Comparison of ENCODE assay signal across 17 cellular contexts in the genomic region with DNA sequence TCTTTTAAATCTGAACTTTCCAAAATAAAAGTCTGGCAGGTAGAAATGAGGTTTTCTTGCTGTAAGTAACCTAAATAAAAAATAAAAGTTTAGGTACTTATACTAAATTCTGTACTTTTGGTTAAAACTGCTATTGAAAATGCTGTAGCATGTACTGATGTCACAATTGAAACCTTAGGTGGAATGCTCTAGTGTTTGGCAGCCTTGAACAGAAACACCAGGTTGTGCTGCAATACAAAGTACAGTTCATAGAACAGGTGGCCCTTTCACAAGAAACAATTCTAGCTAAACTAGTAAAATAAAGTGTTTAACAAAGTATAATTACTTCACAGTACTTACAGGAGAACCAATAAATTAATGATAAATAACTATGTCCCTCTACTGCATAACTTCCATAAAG. TPM values are rescaled to one million over a fixed set of nuclear protein-coding genes. Genes with fewer than 3 reads are reported as not detected.
DNase-seq lines count a peak whose midpoint lies in the region; ATAC-seq, FAIRE-seq and TF ChIP-seq lines count a peak whose summit lies in the region.
"Had no signal": no experiment of that assay in that cellular context is flagged by ENCODE, and none has a peak within 500 bp of the region (broad histone marks: within the 10 kb centered on the region; RNA-seq: fewer than 3 reads in every experiment).

No MANE protein-coding gene starts in this region.

- peak; percentile 31 for TF ChIP-seq CTCF in HepG2 (CRISPR knock-in tag; IDR thresholded peaks at IDR 0.05)
- TF ChIP-seq CTCF in spleen (IDR thresholded peaks at IDR 0.05 in 8 of 11, conservative IDR thresholded peaks at IDR 0.05 in 3 of 11), result no peak

- no peaks in the 10 kb centered on the region for H3K27me3 Mint-ChIP-seq in activated CD4-positive, alpha-beta T cell treated with anti-CD3 and anti-CD28 coated beads, Interleukin-2, amount 10 ng/mL, durations not matched to agents 24 days and 14 days

- H2AFZ ChIP-seq in HepG2 (ENCODE audit: low read length), result no peak overlapping the region

- H3K27ac ChIP-seq in HepG2 (ENCODE audit: extremely low read length, insufficient read depth, low read length) (no peak overlapping the region), spleen (no peak overlapping the region)
- H3K27ac ChIP-seq: right atrium auricular region, transverse colon had no signal

- no peaks in the 10 kb centered on the region for H3K79me2 ChIP-seq in HepG2 (ENCODE audit: insufficient read depth, low read length)

- peak overlapping the region; percentile 72 for H3K27ac Mint-ChIP-seq in activated CD4-positive, alpha-beta T cell treated with anti-CD3 and anti-CD28 coated beads, Interleukin-2, amount 10 ng/mL, durations not matched to agents 24 days and 14 days

- H3K4me1 ChIP-seq in HepG2 (ENCODE audit: insufficient read depth, low read length), result peaks cover 11% of the 10 kb centered on the region
- peaks cover 0 to 57% (median 35%) of the 10 kb centered on the region in 6 donors for H3K4me1 ChIP-seq in spleen
- H3K4me1 ChIP-seq: transverse colon had no signal

- H3K9ac ChIP-seq in HepG2 (ENCODE audit: insufficient read depth, low read depth, low read length), result no peak overlapping the region

- no TSS peak for BruUV-seq in HepG2 (replicated peaks; lab: Mats Ljungman, UMichigan)

- H3K27me3 ChIP-seq in HepG2 (ENCODE audit: control insufficient read depth in 1 of 2, insufficient read depth in 2 of 2, low read length in 2 of 2) (no peaks in the 10 kb centered on the region), spleen (replicated peaks in 1 of 7) (no peaks in the 10 kb centered on the region)
- H3K27me3 ChIP-seq: right atrium auricular region, transverse colon had no signal

- no peak overlapping the region for H3K4me3 Mint-ChIP-seq in activated CD4-positive, alpha-beta T cell treated with anti-CD3 and anti-CD28 coated beads, Interleukin-2, amount 10 ng/mL, durations not matched to agents 24 days and 14 days
- H3K4me3 Mint-ChIP-seq: neural crest cell had no signal

- H3K9me3 Mint-ChIP-seq in activated CD4-positive, alpha-beta T cell treated with anti-CD3 and anti-CD28 coated beads, Interleukin-2, amount 10 ng/mL, durations not matched to agents 24 days and 14 days, result no peaks in the 10 kb centered on the region
- H3K9me3 Mint-ChIP-seq: neural crest cell had no signal

- H3K9me3 ChIP-seq in HepG2 (ENCODE audit: low read length), result no peaks in the 10 kb centered on the region
- no peaks in the 10 kb centered on the region for H3K9me3 ChIP-seq in spleen
- H3K9me3 ChIP-seq: right atrium auricular region, transverse colon had no signal

- peak; percentile 39 for FAIRE-seq in HepG2 (lab: Jason Lieb, UNC)
- FAIRE-seq: endometrium had no signal

- DNase-seq in activated CD4-positive, alpha-beta T cell treated with anti-CD3 and anti-CD28 coated beads, Interleukin-2, amount 10 ng/mL, durations not matched to agents 24 days and 14 days, result no peak
- DNase-seq in activated CD4-positive, alpha-beta T cell treated with anti-CD3 and anti-CD28 coated beads, Interleukin-2, amount 50 U/mL, for 1 hour, result no peak
- DNase-seq in HepG2 (ENCODE audit: low spot score) (peak; percentile 18), MV-4-11 (lab: John Stamatoyannopoulos, UW) (no peak), spleen (no peak)
- DNase-seq in effector CD4-positive, alpha-beta T cell, result no peak
- DNase-seq: EL; foreskin melanocyte; NCI-H1105; NCI-H345; stimulated activated CD4-positive, alpha-beta T cell treated with anti-CD3 and anti-CD28 coated beads, Interleukin-2, amount 100 ng/mL, for 24 hours; transverse colon had no signal

- H3K4me2 ChIP-seq in HepG2 (ENCODE audit: low read depth, low read length), result no peak overlapping the region

- peak; percentile 38 for ATAC-seq in GM19372 (IDR thresholded peaks at IDR 0.05; ENCODE audit: low read depth, unreplicated experiment)
- peak; percentile 39 for ATAC-seq in HG03432 (IDR thresholded peaks at IDR 0.05; ENCODE audit: unreplicated experiment)
- ATAC-seq in HepG2, result peak; percentile 77

- TF ChIP-seq RAD21 in HepG2 (CRISPR knock-in tag; IDR thresholded peaks at IDR 0.05), result no peak

- peaks cover 28% of the 10 kb centered on the region for H3K4me1 Mint-ChIP-seq in activated CD4-positive, alpha-beta T cell treated with anti-CD3 and anti-CD28 coated beads, Interleukin-2, amount 10 ng/mL, durations not matched to agents 24 days and 14 days

- TF ChIP-seq POLR2A in HepG2 (IDR thresholded peaks at IDR 0.05; ENCODE audit: insufficient read depth in 1 of 2, low read depth in 2 of 2, low read length in 2 of 2) (no peak), spleen (IDR thresholded peaks at IDR 0.05) (no peak)

- no peaks in the 10 kb centered on the region for H4K20me1 ChIP-seq in HepG2 (ENCODE audit: insufficient read depth, low read length)

- POLR2A ChIA-PET in HepG2 (lab: Yijun Ruan, JAX), result interaction anchor here (1.0 to 1.1 kb wide), 2 partner anchors 25 to 36 kb away, joined by 4 read pairs; partner anchors contain the start of genes ATM and NPAT

- H3K4me3 ChIP-seq in HepG2 (replicated peaks in 1 of 3; ENCODE audit: insufficient read depth in 1 of 3, low read depth in 2 of 3, low read length in 3 of 3) (no peak overlapping the region), spleen (no peak overlapping the region)
- H3K4me3 ChIP-seq: right atrium auricular region, transverse colon had no signal

- H3K36me3 ChIP-seq in HepG2 (replicated peaks in 1 of 2; ENCODE audit: control insufficient read depth in 1 of 2, insufficient read depth in 2 of 2, low read length in 2 of 2) (peaks cover 6 to 36% of the 10 kb centered on the region in 2 experiments), spleen (peaks cover 0 to 69% (median 40%) of the 10 kb centered on the region in 6 donors)

- peaks cover 50% of the 10 kb centered on the region for H3K36me3 Mint-ChIP-seq in activated CD4-positive, alpha-beta T cell treated with anti-CD3 and anti-CD28 coated beads, Interleukin-2, amount 10 ng/mL, durations not matched to agents 24 days and 14 days (ENCODE audit: low read depth)

- intact Hi-C loops in activated CD4-positive, alpha-beta T cell treated with anti-CD3 and anti-CD28 coated beads, Interleukin-2, amount 10 ng/mL, durations not matched to agents 24 days and 14 days (cut with micrococcal nuclease), result loop anchor here (10.0 kb wide), 1 partner anchor 53 kb away; no protein-coding TSS in a partner anchor
- intact Hi-C loops in HepG2 (cut with micrococcal nuclease; ENCODE audit: unreplicated experiment), result no loop called here
- intact Hi-C loops in spleen (cut with DNase I; ENCODE audit: low total_unique reads), result no loop called here

- TF ChIP-seq EP300 in HepG2 (IDR thresholded peaks at IDR 0.05; ENCODE audit: low read depth in 2 of 2, low read length in 2 of 2), result no peak
- TF ChIP-seq EP300 in HepG2 (CRISPR knock-in tag; IDR thresholded peaks at IDR 0.05; ENCODE audit: borderline replicate concordance), result no peak

- CTCF ChIA-PET in HepG2 (lab: Yijun Ruan, JAX; ENCODE audit: low intra/inter-chr PET ratio, low total read pairs), result no interaction called here

- in situ Hi-C loops in HepG2 (cut with HindIII; ENCODE audit: extremely low pct_ligation_motif_present, low pct_unique_long_range_greater_than_20kb), result no loop called here

RNA-seq across cellular contexts. Expression of gene NPAT, which starts 25.1 kb away (rescaled TPM):
- total RNA-seq in activated CD4-positive, alpha-beta T cell treated with anti-CD3 and anti-CD28 coated beads, Interleukin-2, amount 10 ng/mL, durations not matched to agents 24 days and 14 days, result 29.3 and 29.8 TPM in 2 replicates
- 11.2 and 16.8 TPM in 2 replicates for total RNA-seq in HepG2 (2016; rRNA removed; fragmentation: Illumina TruSeq; extraction: Trizol)
- 3.0 and 3.6 TPM in 2 replicates for total RNA-seq in HepG2 (2016; cell fraction: cytosol; rRNA removed; fragmentation: Illumina TruSeq; extraction: Trizol; ENCODE audit: low read depth)
- 11.0 and 16.0 TPM in 2 replicates for total RNA-seq in HepG2 (2016; cell fraction: insoluble cytoplasmic fraction; rRNA removed; fragmentation: Illumina TruSeq; extraction: Trizol)
- 5.2 and 6.0 TPM in 2 replicates for total RNA-seq in HepG2 (2016; cell fraction: membrane; rRNA removed; fragmentation: Illumina TruSeq; extraction: Trizol)
- total RNA-seq in HepG2 (2016; cell fraction: nucleus; rRNA removed; fragmentation: Illumina TruSeq; extraction: Trizol), result 14.8 and 18.0 TPM in 2 replicates
- 3.5 and 4.4 TPM in 2 replicates for polyA plus RNA-seq in HepG2 (2011; rRNA removed)
- 1.6 and 2.5 TPM in 2 replicates for polyA plus RNA-seq in HepG2 (2011; cell fraction: cytosol; rRNA removed)
- polyA plus RNA-seq in HepG2 (2011; cell fraction: nucleus; rRNA removed), result 4.4 and 4.5 TPM in 2 replicates
- 3.2 and 4.8 TPM in 2 replicates for polyA plus RNA-seq in HepG2 (2012)
- 0.24 and 0.34 TPM in 2 replicates for polyA plus RNA-seq in HepG2 (2016; cell fraction: cytosol; fragmentation: Illumina TruSeq; extraction: Trizol; ENCODE audit: low read depth)
- polyA plus RNA-seq in HepG2 (2016; cell fraction: insoluble cytoplasmic fraction; fragmentation: Illumina TruSeq; extraction: Trizol; ENCODE audit: low read depth), result 10.1 TPM in 2 replicates
- 0.60 and 0.72 TPM in 2 replicates for polyA plus RNA-seq in HepG2 (2016; cell fraction: membrane; fragmentation: Illumina TruSeq; extraction: Trizol; ENCODE audit: low read depth)
- polyA plus RNA-seq in HepG2 (2016; cell fraction: nucleus; fragmentation: Illumina TruSeq; extraction: Trizol; ENCODE audit: insufficient read depth, low read depth), result 13.1 and 17.1 TPM in 2 replicates
- 10.1 and 20.2 TPM in 2 replicates for polyA minus RNA-seq in HepG2 (2011; rRNA and poly(A)+ RNA removed; ENCODE audit: low replicate concordance)
- 6.4 and 7.4 TPM in 2 replicates for polyA minus RNA-seq in HepG2 (2011; cell fraction: cytosol; rRNA and poly(A)+ RNA removed)
- 26.0 and 33.7 TPM in 2 replicates for polyA minus RNA-seq in HepG2 (2011; cell fraction: nucleus; rRNA and poly(A)+ RNA removed)
- total RNA-seq in spleen, result 10 to 100 TPM; 24.2 to 40.8 (median 29.6) TPM
- polyA plus RNA-seq in spleen, result 1 to 10 TPM; 4.5 to 4.9 (median 4.5) TPM

RNA-seq across cellular contexts. Expression of gene ATM, which starts 25.5 kb away (rescaled TPM):
- total RNA-seq in activated CD4-positive, alpha-beta T cell treated with anti-CD3 and anti-CD28 coated beads, Interleukin-2, amount 10 ng/mL, durations not matched to agents 24 days and 14 days, result 37.6 and 42.5 TPM in 2 replicates
- total RNA-seq in HepG2 (2016; rRNA removed; fragmentation: Illumina TruSeq; extraction: Trizol) (61.1 and 71.6 TPM in 2 replicates), spleen (100 to 1,000 TPM; 186 to 408 (median 235) TPM)
- total RNA-seq in HepG2 (2016; cell fraction: cytosol; rRNA removed; fragmentation: Illumina TruSeq; extraction: Trizol; ENCODE audit: low read depth), result 43.6 and 66.5 TPM in 2 replicates
- 64.7 and 69.5 TPM in 2 replicates for total RNA-seq in HepG2 (2016; cell fraction: insoluble cytoplasmic fraction; rRNA removed; fragmentation: Illumina TruSeq; extraction: Trizol)
- total RNA-seq in HepG2 (2016; cell fraction: membrane; rRNA removed; fragmentation: Illumina TruSeq; extraction: Trizol), result 41.9 and 47.7 TPM in 2 replicates
- 142 and 164 TPM in 2 replicates for total RNA-seq in HepG2 (2016; cell fraction: nucleus; rRNA removed; fragmentation: Illumina TruSeq; extraction: Trizol)
- polyA plus RNA-seq in HepG2 (2011; rRNA removed) (39.5 and 40.0 TPM in 2 replicates), spleen (10 to 100 TPM; 33.1 to 54.3 (median 37.6) TPM)
- polyA plus RNA-seq in HepG2 (2011; cell fraction: cytosol; rRNA removed), result 11.0 and 21.3 TPM in 2 replicates
- 67.8 and 83.9 TPM in 2 replicates for polyA plus RNA-seq in HepG2 (2011; cell fraction: nucleus; rRNA removed)
- polyA plus RNA-seq in HepG2 (2012), result 24.1 and 34.9 TPM in 2 replicates
- 2.1 and 2.6 TPM in 2 replicates for polyA plus RNA-seq in HepG2 (2016; cell fraction: cytosol; fragmentation: Illumina TruSeq; extraction: Trizol; ENCODE audit: low read depth)
- 35.5 and 37.3 TPM in 2 replicates for polyA plus RNA-seq in HepG2 (2016; cell fraction: insoluble cytoplasmic fraction; fragmentation: Illumina TruSeq; extraction: Trizol; ENCODE audit: low read depth)
- polyA plus RNA-seq in HepG2 (2016; cell fraction: membrane; fragmentation: Illumina TruSeq; extraction: Trizol; ENCODE audit: low read depth), result 4.3 and 5.2 TPM in 2 replicates
- 118 and 119 TPM in 2 replicates for polyA plus RNA-seq in HepG2 (2016; cell fraction: nucleus; fragmentation: Illumina TruSeq; extraction: Trizol; ENCODE audit: insufficient read depth, low read depth)
- 51.6 and 65.8 TPM in 2 replicates for polyA minus RNA-seq in HepG2 (2011; rRNA and poly(A)+ RNA removed; ENCODE audit: low replicate concordance)
- polyA minus RNA-seq in HepG2 (2011; cell fraction: cytosol; rRNA and poly(A)+ RNA removed), result 24.1 and 39.3 TPM in 2 replicates
- 500 and 521 TPM in 2 replicates for polyA minus RNA-seq in HepG2 (2011; cell fraction: nucleus; rRNA and poly(A)+ RNA removed)
